Comparison of ENCODE assay signal across 14 cellular contexts in the genomic region with DNA sequence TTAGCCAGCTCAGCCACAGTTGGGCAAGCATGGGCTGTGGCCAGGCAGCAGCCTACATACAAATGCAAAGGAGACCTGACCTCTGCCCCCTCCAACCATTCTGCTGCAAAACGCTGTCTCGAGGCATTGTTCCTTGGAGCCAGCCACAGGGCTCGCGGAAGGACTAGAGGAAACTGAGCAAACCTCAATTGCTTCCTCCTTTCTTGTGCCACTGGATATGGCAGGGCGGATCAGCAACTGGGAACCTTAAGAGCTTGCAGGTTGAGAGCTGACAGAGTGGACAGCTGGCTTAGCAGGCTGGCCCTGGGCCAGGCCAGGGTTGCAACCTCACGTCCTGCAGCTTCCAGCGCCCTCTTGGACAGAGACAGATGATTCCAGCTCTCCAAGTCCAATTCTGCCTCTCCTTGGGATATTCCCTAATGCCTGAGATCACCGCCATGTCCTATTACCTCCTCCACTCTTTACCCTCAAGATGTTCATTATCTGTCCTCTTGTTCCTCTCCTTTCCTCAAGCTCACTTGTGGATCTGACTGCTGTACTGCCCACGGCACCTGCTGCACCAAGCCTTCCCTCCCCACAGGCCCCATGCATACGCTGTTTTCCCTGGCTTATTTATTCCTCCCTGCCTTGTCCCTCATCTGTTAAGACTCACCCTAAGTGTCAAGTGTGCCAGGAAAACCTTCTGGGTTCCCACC.
DNase-seq lines count a peak whose midpoint lies in the region; ATAC-seq and TF ChIP-seq lines count a peak whose summit lies in the region.
"Had no signal": no experiment of that assay in that cellular context is flagged by ENCODE, and none has a peak within 500 bp of the region (broad histone marks: within the 10 kb centered on the region; RNA-seq: fewer than 3 reads in every experiment).

No MANE protein-coding gene starts in this region.

- intact Hi-C loops in left colon (cut with DNase I, micrococcal nuclease), result no loop called here
- intact Hi-C loops in thyroid gland (cut with DNase I), result no loop called here

- H3K27me3 Mint-ChIP-seq in WTC11 (ENCODE audit: low read depth), result peaks cover 8% of the 10 kb centered on the region
- H3K27me3 Mint-ChIP-seq in activated CD4-positive, alpha-beta T cell treated with anti-CD3 and anti-CD28 coated beads, Interleukin-2, amount 10 ng/mL, durations not matched to agents 7 days and 5 days, result peaks cover 52% of the 10 kb centered on the region
- peaks cover 29 to 68% of the 10 kb centered on the region in 2 donors for H3K27me3 Mint-ChIP-seq in CD8-positive, alpha-beta memory T cell

- H3K36me3 Mint-ChIP-seq in WTC11, result no peaks in the 10 kb centered on the region
- no peaks in the 10 kb centered on the region for H3K36me3 Mint-ChIP-seq in activated CD4-positive, alpha-beta T cell treated with anti-CD3 and anti-CD28 coated beads, Interleukin-2, amount 10 ng/mL, durations not matched to agents 7 days and 5 days (ENCODE audit: low read depth)
- no peaks in the 10 kb centered on the region for H3K36me3 Mint-ChIP-seq in CD8-positive, alpha-beta memory T cell

- H3K9me3 ChIP-seq in thyroid gland, result no peaks in the 10 kb centered on the region
- no peaks in the 10 kb centered on the region for H3K9me3 ChIP-seq in CD8-positive, alpha-beta memory T cell (ENCODE audit: low read length)
- H3K9me3 ChIP-seq: Caco-2, HAP-1, SJSA1 had no signal

- TF ChIP-seq CTCF in WTC11 (IDR thresholded peaks at IDR 0.05) (no peak), thyroid gland (IDR thresholded peaks at IDR 0.05) (no peak)

- 33 to 35% methylated on average over 10 of the region's 10 CpGs for WGBS in thyroid gland, 2 donors

- H3K4me1 ChIP-seq in thyroid gland, result peaks cover 0 to 6% of the 10 kb centered on the region in 2 donors
- no peaks in the 10 kb centered on the region for H3K4me1 ChIP-seq in CD8-positive, alpha-beta memory T cell (ENCODE audit: insufficient read depth, low read length)
- H3K4me1 ChIP-seq: Caco-2, SJSA1 had no signal

- peak; percentile 70 for ATAC-seq in WTC11
- ATAC-seq in left colon, result peak; percentile 28

- peaks cover 42% of the 10 kb centered on the region for H3K4me1 Mint-ChIP-seq in WTC11
- no peaks in the 10 kb centered on the region for H3K4me1 Mint-ChIP-seq in activated CD4-positive, alpha-beta T cell treated with anti-CD3 and anti-CD28 coated beads, Interleukin-2, amount 10 ng/mL, durations not matched to agents 7 days and 5 days
- H3K4me1 Mint-ChIP-seq in CD8-positive, alpha-beta memory T cell, result peaks cover 0 to 9% (median 4%) of the 10 kb centered on the region in 3 donors

- no peaks in the 10 kb centered on the region for H3K36me3 ChIP-seq in thyroid gland
- no peaks in the 10 kb centered on the region for H3K36me3 ChIP-seq in CD8-positive, alpha-beta memory T cell (ENCODE audit: insufficient read depth, low read length)
- H3K36me3 ChIP-seq: HAP-1, SJSA1 had no signal

- DNase-seq in DMS 273 (lab: John Stamatoyannopoulos, UW; ENCODE audit: unreplicated experiment) (peak; percentile 31), DMS 273 treated with DMSO at 0.1 percent for 48 hours (lab: John Stamatoyannopoulos, UW) (no peak), WTC11 (ENCODE audit: low spot score) (no peak), left colon (no peak), thyroid gland (peak; percentile 65 to 66), NCI-H69 (lab: John Stamatoyannopoulos, UW) (no peak)
- no peak for DNase-seq in activated CD4-positive, alpha-beta T cell treated with anti-CD3 and anti-CD28 coated beads, Interleukin-2, amount 10 ng/mL, durations not matched to agents 7 days and 5 days
- DNase-seq in CD8-positive, alpha-beta memory T cell, result no peak
- DNase-seq: activated T-cell treated with anti-CD3 and anti-CD28 coated beads, Interleukin-2, amount 50 U/mL, for 24 hours; Caco-2; NCI-H2171 treated with DMSO at 0.1 percent for 48 hours had no signal

- no peaks in the 10 kb centered on the region for H3K27me3 ChIP-seq in thyroid gland
- H3K27me3 ChIP-seq in CD8-positive, alpha-beta memory T cell (ENCODE audit: insufficient read depth, low read length, poor library complexity, severe bottlenecking), result peaks cover 21% of the 10 kb centered on the region
- H3K27me3 ChIP-seq: SJSA1 had no signal

- no peak overlapping the region for H3K27ac ChIP-seq in thyroid gland
- H3K27ac ChIP-seq in CD8-positive, alpha-beta memory T cell (ENCODE audit: low read depth, low read length), result no peak overlapping the region
- H3K27ac ChIP-seq: 22Rv1, SJSA1 had no signal

- CTCF ChIA-PET in WTC11 (lab: Charles Lee), result interaction anchor here (0.5 to 1.6 kb wide), 7 partner anchors 13 to 259 kb away, joined by 3 to 9 read pairs (median 3); no protein-coding TSS in a partner anchor
- CTCF ChIA-PET in activated CD4-positive, alpha-beta T cell treated with anti-CD3 and anti-CD28 coated beads, Interleukin-2, amount 10 ng/mL, durations not matched to agents 7 days and 5 days (lab: Charles Lee), result interaction anchor here (0.8 kb wide), 2 partner anchors 9 to 14 kb away, joined by 3 read pairs; no protein-coding TSS in a partner anchor
- CTCF ChIA-PET in CD8-positive, alpha-beta memory T cell (lab: Charles Lee), result no interaction called here

- peaks cover 5% of the 10 kb centered on the region for H3K9me3 Mint-ChIP-seq in WTC11
- H3K9me3 Mint-ChIP-seq in activated CD4-positive, alpha-beta T cell treated with anti-CD3 and anti-CD28 coated beads, Interleukin-2, amount 10 ng/mL, durations not matched to agents 7 days and 5 days, result peaks cover 2% of the 10 kb centered on the region
- no peaks in the 10 kb centered on the region for H3K9me3 Mint-ChIP-seq in CD8-positive, alpha-beta memory T cell

- POLR2A ChIA-PET in WTC11 (lab: Charles Lee), result interaction anchor here (1.3 kb wide), 1 partner anchor 17 kb away, joined by 3 read pairs; no protein-coding TSS in a partner anchor
- POLR2A ChIA-PET in activated CD4-positive, alpha-beta T cell treated with anti-CD3 and anti-CD28 coated beads, Interleukin-2, amount 10 ng/mL, durations not matched to agents 7 days and 5 days (lab: Charles Lee), result no interaction called here
- POLR2A ChIA-PET in CD8-positive, alpha-beta memory T cell (lab: Charles Lee), result no interaction called here

- H3K4me3 Mint-ChIP-seq in WTC11, result no peak overlapping the region
- H3K4me3 Mint-ChIP-seq in activated CD4-positive, alpha-beta T cell treated with anti-CD3 and anti-CD28 coated beads, Interleukin-2, amount 10 ng/mL, durations not matched to agents 7 days and 5 days, result no peak overlapping the region
- H3K4me3 Mint-ChIP-seq in CD8-positive, alpha-beta memory T cell, result no peak overlapping the region
- H3K4me3 Mint-ChIP-seq: activated T-cell treated with anti-CD3 and anti-CD28 coated beads, Interleukin-2, amount 50 U/mL, for 24 hours had no signal

- no peak overlapping the region for H3K27ac Mint-ChIP-seq in WTC11
- no peak overlapping the region for H3K27ac Mint-ChIP-seq in activated CD4-positive, alpha-beta T cell treated with anti-CD3 and anti-CD28 coated beads, Interleukin-2, amount 10 ng/mL, durations not matched to agents 7 days and 5 days
- no peak overlapping the region for H3K27ac Mint-ChIP-seq in CD8-positive, alpha-beta memory T cell
- H3K27ac Mint-ChIP-seq: activated T-cell treated with anti-CD3 and anti-CD28 coated beads, Interleukin-2, amount 50 U/mL, for 24 hours had no signal

- TF ChIP-seq POLR2A in thyroid gland (IDR thresholded peaks at IDR 0.05), result no peak

- no peak overlapping the region for H3K4me3 ChIP-seq in thyroid gland (replicated peaks in 1 of 3)
- H3K4me3 ChIP-seq in CD8-positive, alpha-beta memory T cell (ENCODE audit: low read length), result no peak overlapping the region
- H3K4me3 ChIP-seq: HAP-1, SJSA1 had no signal

TF ChIP-seq in WTC11, 78 proteins besides CTCF, POLR2A, EP300 and RAD21:
- TF ChIP-seq IRF2 (CRISPR knock-in tag; IDR thresholded peaks at IDR 0.05; ENCODE audit: borderline replicate concordance, low read depth) (no peak), GTF2I (CRISPR knock-in tag; conservative IDR thresholded peaks at IDR 0.05) (no peak), CREM (CRISPR knock-in tag; IDR thresholded peaks at IDR 0.05) (no peak), ZNF232 (CRISPR knock-in tag; IDR thresholded peaks at IDR 0.05) (no peak), MXD4 (CRISPR knock-in tag; IDR thresholded peaks at IDR 0.05; ENCODE audit: borderline replicate concordance) (no peak), NFE2L1 (CRISPR knock-in tag; IDR thresholded peaks at IDR 0.05) (no peak), PRRX2 (CRISPR knock-in tag; IDR thresholded peaks at IDR 0.05) (no peak), RORB (CRISPR knock-in tag; IDR thresholded peaks at IDR 0.05) (no peak), GABPB1 (CRISPR knock-in tag; IDR thresholded peaks at IDR 0.05) (no peak), ZNF671 (CRISPR knock-in tag; IDR thresholded peaks at IDR 0.05) (no peak), ZNF423 (CRISPR knock-in tag; IDR thresholded peaks at IDR 0.05) (no peak), SMAD4 (CRISPR knock-in tag; IDR thresholded peaks at IDR 0.05) (no peak), ZNF396 (CRISPR knock-in tag; IDR thresholded peaks at IDR 0.05; ENCODE audit: borderline replicate concordance) (no peak), NFYB (CRISPR knock-in tag; conservative IDR thresholded peaks at IDR 0.05; ENCODE audit: low read depth) (no peak), MYBL2 (CRISPR knock-in tag; IDR thresholded peaks at IDR 0.05) (no peak)
- TF ChIP-seq, protein P1, sequence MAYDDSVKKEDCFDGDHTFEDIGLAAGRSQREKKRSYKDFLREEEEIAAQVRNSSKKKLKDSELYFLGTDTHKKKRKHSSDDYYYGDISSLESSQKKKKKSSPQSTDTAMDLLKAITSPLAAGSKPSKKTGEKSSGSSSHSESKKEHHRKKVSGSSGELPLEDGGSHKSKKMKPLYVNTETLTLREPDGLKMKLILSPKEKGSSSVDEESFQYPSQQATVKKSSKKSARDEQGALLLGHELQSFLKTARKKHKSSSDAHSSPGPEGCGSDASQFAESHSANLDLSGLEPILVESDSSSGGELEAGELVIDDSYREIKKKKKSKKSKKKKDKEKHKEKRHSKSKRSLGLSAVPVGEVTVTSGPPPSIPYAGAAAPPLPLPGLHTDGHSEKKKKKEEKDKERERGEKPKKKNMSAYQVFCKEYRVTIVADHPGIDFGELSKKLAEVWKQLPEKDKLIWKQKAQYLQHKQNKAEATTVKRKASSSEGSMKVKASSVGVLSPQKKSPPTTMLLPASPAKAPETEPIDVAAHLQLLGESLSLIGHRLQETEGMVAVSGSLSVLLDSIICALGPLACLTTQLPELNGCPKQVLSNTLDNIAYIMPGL (CRISPR knock-in tag; IDR thresholded peaks at IDR 0.05), result no peak
- TF ChIP-seq, protein P2, sequence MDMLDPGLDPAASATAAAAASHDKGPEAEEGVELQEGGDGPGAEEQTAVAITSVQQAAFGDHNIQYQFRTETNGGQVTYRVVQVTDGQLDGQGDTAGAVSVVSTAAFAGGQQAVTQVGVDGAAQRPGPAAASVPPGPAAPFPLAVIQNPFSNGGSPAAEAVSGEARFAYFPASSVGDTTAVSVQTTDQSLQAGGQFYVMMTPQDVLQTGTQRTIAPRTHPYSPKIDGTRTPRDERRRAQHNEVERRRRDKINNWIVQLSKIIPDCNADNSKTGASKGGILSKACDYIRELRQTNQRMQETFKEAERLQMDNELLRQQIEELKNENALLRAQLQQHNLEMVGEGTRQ (CRISPR knock-in tag; IDR thresholded peaks at IDR 0.05), result no peak

Comparison
In these comparisons a context has a peak if more than half of its experiments do, and no peak if none do; other contexts are left out.
1. DNase-seq: peak in DMS 273 (single experiment) and thyroid gland (2 of 2); none in DMS 273 treated with DMSO at 0.1 percent for 48 hours (single experiment), WTC11 (single experiment), left colon (0 of 2), activated CD4-positive, alpha-beta T cell treated with anti-CD3 and anti-CD28 coated beads, Interleukin-2, amount 10 ng/mL, durations not matched to agents 7 days and 5 days (single experiment), CD8-positive, alpha-beta memory T cell (0 of 5) and NCI-H69 (single experiment).